Comparison of ENCODE assay signal across 9 cellular contexts in genomic region chr2:101972621-101973434, GRCh38. TPM values are rescaled to one million over a fixed set of nuclear protein-coding genes. Genes with fewer than 3 reads are reported as not detected.
DNase-seq lines count a peak whose midpoint lies in the region; ATAC-seq and TF ChIP-seq lines count a peak whose summit lies in the region.
"Had no signal": no experiment of that assay in that cellular context is flagged by ENCODE, and none has a peak within 500 bp of the region (broad histone marks: within the 10 kb centered on the region; RNA-seq: fewer than 3 reads in every experiment).

No MANE protein-coding gene starts in this region.

- H3K27me3 Mint-ChIP-seq in progenitor cell of endocrine pancreas = no peaks in the 10 kb centered on the region

- intact Hi-C loops in uterus (cut with DNase I; ENCODE audit: low total_unique reads) = no loop called here

- no peaks in the 10 kb centered on the region for H3K4me1 ChIP-seq in uterus

- no peak overlapping the region for H3K4me3 ChIP-seq in fibroblast of mammary gland (ENCODE audit: control insufficient read depth, low read depth, low read length)
- H3K4me3 ChIP-seq in uterus = no peak overlapping the region

- no peak for ATAC-seq in GM19351 (IDR thresholded peaks at IDR 0.05; ENCODE audit: unreplicated experiment)

- DNase-seq in EL (peak; percentile 98), NOMO-1 treated with DMSO at 0.1 percent for 48 hours (lab: John Stamatoyannopoulos, UW; ENCODE audit: unreplicated experiment) (peak; percentile 64), fibroblast of mammary gland (ENCODE audit: low read depth) (peak; percentile 95), progenitor cell of endocrine pancreas (ENCODE audit: low spot score, unreplicated experiment) (no peak), uterus (no peak), NAMALWA (ENCODE audit: low spot score) (no peak), iPS-NIHi11 (ENCODE audit: low spot score) (no peak)

- H3K4me3 Mint-ChIP-seq in progenitor cell of endocrine pancreas (ENCODE audit: low read depth) = no peak overlapping the region

- no peaks in the 10 kb centered on the region for H3K27me3 ChIP-seq in uterus

- H3K9me3 ChIP-seq in uterus = no peaks in the 10 kb centered on the region

- H3K36me3 Mint-ChIP-seq in progenitor cell of endocrine pancreas (ENCODE audit: insufficient read depth) = peaks cover 2% of the 10 kb centered on the region

- TF ChIP-seq CTCF in fibroblast of mammary gland (conservative IDR thresholded peaks at IDR 0.05; ENCODE audit: control insufficient read depth, insufficient read depth, low read depth, low read length) (no peak), progenitor cell of endocrine pancreas (IDR thresholded peaks at IDR 0.05; ENCODE audit: unreplicated experiment) (no peak), uterus (IDR thresholded peaks at IDR 0.05) (no peak)

- H3K4me1 Mint-ChIP-seq in progenitor cell of endocrine pancreas (ENCODE audit: low read depth) = no peaks in the 10 kb centered on the region

- peaks cover 15% of the 10 kb centered on the region for H3K9me3 Mint-ChIP-seq in progenitor cell of endocrine pancreas (ENCODE audit: low read depth)

- no peak for TF ChIP-seq POLR2A in uterus (IDR thresholded peaks at IDR 0.05)

- H3K27ac ChIP-seq in uterus = no peak overlapping the region

- no peaks in the 10 kb centered on the region for H3K36me3 ChIP-seq in uterus

- H3K27ac Mint-ChIP-seq in progenitor cell of endocrine pancreas = peak overlapping the region; percentile 39

RNA-seq across cellular contexts. Expression of gene IL1R2, which starts 18.9 kb away (rescaled TPM):
- not detected in 2 replicates for total RNA-seq in progenitor cell of endocrine pancreas
- total RNA-seq in uterus = 1 to 10 TPM; 2.9 to 8.2 (median 4.9) TPM
- total RNA-seq: G401 had no signal

Comparison
In these comparisons a context has a peak if more than half of its experiments do, and no peak if none do; other contexts are left out.
1. DNase-seq: peak in EL (single experiment), NOMO-1 treated with DMSO at 0.1 percent for 48 hours (single experiment) and fibroblast of mammary gland (single experiment); none in progenitor cell of endocrine pancreas (single experiment), uterus (0 of 2), NAMALWA (single experiment) and iPS-NIHi11 (single experiment).